In genomic region chr14:93954900-93955891, GRCh38 we compare ENCODE assay signal across 8 cellular contexts. TPM values are rescaled to one million over a fixed set of nuclear protein-coding genes. Genes with fewer than 3 reads are reported as not detected.
DNase-seq lines count a peak whose midpoint lies in the region; ATAC-seq and TF ChIP-seq lines count a peak whose summit lies in the region.

No MANE protein-coding gene starts in this region.

- H3K4me3 Mint-ChIP-seq in activated CD4-positive, alpha-beta memory T cell treated with anti-CD3 and anti-CD28 coated beads, Interleukin-2, amount 10 ng/mL, durations not matched to agents 7 days and 5 days, result peak overlapping the region; percentile 91
- H3K4me3 Mint-ChIP-seq in Calu3 (ENCODE audit: low read depth, unreplicated experiment), result no peak overlapping the region

- DNase-seq in NK-92 treated with Interleukin-12 subunit alpha and Interleukin-12 subunit beta, amount 100 ng/mL, for 24 hours (lab: John Stamatoyannopoulos, UW), result peak; percentile 83
- DNase-seq in NK-92 (lab: John Stamatoyannopoulos, UW; ENCODE audit: unreplicated experiment) (no peak), mucosa of descending colon (peak; percentile 44 to 72 (median 46)), Calu3 (no peak), ACHN (no peak)
- DNase-seq in activated CD4-positive, alpha-beta memory T cell treated with anti-CD3 and anti-CD28 coated beads, Interleukin-2, amount 10 ng/mL, durations not matched to agents 7 days and 5 days, result peak; percentile 78

- peaks cover 99% of the 10 kb centered on the region for H3K4me1 Mint-ChIP-seq in activated CD4-positive, alpha-beta memory T cell treated with anti-CD3 and anti-CD28 coated beads, Interleukin-2, amount 10 ng/mL, durations not matched to agents 7 days and 5 days
- peaks cover 40% of the 10 kb centered on the region for H3K4me1 Mint-ChIP-seq in Calu3 (ENCODE audit: low read depth, unreplicated experiment)

- TF ChIP-seq CTCF in mucosa of descending colon (IDR thresholded peaks at IDR 0.05) (no peak), Calu3 (IDR thresholded peaks at IDR 0.05; ENCODE audit: unreplicated experiment) (no peak)

- in situ Hi-C loops in ACHN (cut with HindIII; ENCODE audit: low pct_ligation_motif_present, low pct_unique_long_range_greater_than_20kb, low sequenced_read_pairs), result no loop called here

- no TSS peak for BruUV-seq in Calu3 (replicated peaks; lab: Mats Ljungman, UMichigan)

- H3K27ac Mint-ChIP-seq in activated CD4-positive, alpha-beta memory T cell treated with anti-CD3 and anti-CD28 coated beads, Interleukin-2, amount 10 ng/mL, durations not matched to agents 7 days and 5 days, result peak overlapping the region; percentile 99
- H3K27ac Mint-ChIP-seq in Calu3 (ENCODE audit: unreplicated experiment), result no peak overlapping the region

- POLR2A ChIA-PET in activated CD4-positive, alpha-beta memory T cell treated with anti-CD3 and anti-CD28 coated beads, Interleukin-2, amount 10 ng/mL, durations not matched to agents 7 days and 5 days (lab: Charles Lee), result interaction anchor here (0.6 to 12.1 kb wide), 15 partner anchors 8 to 219 kb away, joined by 3 to 616 read pairs (median 6); partner anchors contain the start of genes ASB2, CCDC197, DDX24 and IFI27L1

- intact Hi-C loops in mucosa of descending colon (cut with DNase I, micrococcal nuclease), result no loop called here
- intact Hi-C loops in Calu3 (cut with micrococcal nuclease; ENCODE audit: unreplicated experiment), result no loop called here

- peak; percentile 25 for ATAC-seq in HG03280 (IDR thresholded peaks at IDR 0.05; ENCODE audit: unreplicated experiment)
- ATAC-seq in mucosa of descending colon, result peak; percentile 59
- ATAC-seq in GM18520 (IDR thresholded peaks at IDR 0.05; ENCODE audit: unreplicated experiment), result no peak

- H3K9me3 ChIP-seq in mucosa of descending colon, result no peaks in the 10 kb centered on the region

- H3K9me3 Mint-ChIP-seq in activated CD4-positive, alpha-beta memory T cell treated with anti-CD3 and anti-CD28 coated beads, Interleukin-2, amount 10 ng/mL, durations not matched to agents 7 days and 5 days, result no peaks in the 10 kb centered on the region
- H3K9me3 Mint-ChIP-seq in Calu3 (ENCODE audit: low read depth, unreplicated experiment), result no peaks in the 10 kb centered on the region

- no peaks in the 10 kb centered on the region for H3K27me3 Mint-ChIP-seq in activated CD4-positive, alpha-beta memory T cell treated with anti-CD3 and anti-CD28 coated beads, Interleukin-2, amount 10 ng/mL, durations not matched to agents 7 days and 5 days
- H3K27me3 Mint-ChIP-seq in Calu3 (ENCODE audit: unreplicated experiment), result no peaks in the 10 kb centered on the region

- H3K4me1 ChIP-seq in mucosa of descending colon (ENCODE audit: low read depth), result peaks cover 14% of the 10 kb centered on the region

- H3K36me3 Mint-ChIP-seq in activated CD4-positive, alpha-beta memory T cell treated with anti-CD3 and anti-CD28 coated beads, Interleukin-2, amount 10 ng/mL, durations not matched to agents 7 days and 5 days (ENCODE audit: low read depth), result peaks cover 64% of the 10 kb centered on the region
- peaks cover 13% of the 10 kb centered on the region for H3K36me3 Mint-ChIP-seq in Calu3 (ENCODE audit: insufficient read depth, unreplicated experiment)

- CTCF ChIA-PET in activated CD4-positive, alpha-beta memory T cell treated with anti-CD3 and anti-CD28 coated beads, Interleukin-2, amount 10 ng/mL, durations not matched to agents 7 days and 5 days (lab: Charles Lee), result interaction anchor here (1.1 to 13.3 kb wide), 8 partner anchors 12 to 46 kb away, joined by 3 to 156 read pairs (median 6); partner anchors contain the start of gene CCDC197
- CTCF ChIA-PET in Calu3 (lab: Charles Lee), result no interaction called here

- H3K36me3 ChIP-seq in mucosa of descending colon (ENCODE audit: low read depth), result no peaks in the 10 kb centered on the region

- H3K4me3 ChIP-seq in mucosa of descending colon, result no peak overlapping the region

RNA-seq across cellular contexts. Expression of gene ASB2, which starts 21.2 kb away (rescaled TPM):
- 10 to 100 TPM; 93.9 to 99.3 TPM for total RNA-seq in activated CD4-positive, alpha-beta memory T cell treated with anti-CD3 and anti-CD28 coated beads, Interleukin-2, amount 10 ng/mL, durations not matched to agents 7 days and 5 days
- 10 to 100 TPM in 1 of 3 donors, 1 to 10 TPM in 2; 5.2 to 89.1 (median 8.8) TPM for total RNA-seq in mucosa of descending colon
- total RNA-seq in Calu3 (2022), result 0.17 and 0.19 TPM in 2 replicates

RNA-seq across cellular contexts. Expression of gene FAM181A, which starts 28.1 kb away (rescaled TPM):
- not detected for total RNA-seq in activated CD4-positive, alpha-beta memory T cell treated with anti-CD3 and anti-CD28 coated beads, Interleukin-2, amount 10 ng/mL, durations not matched to agents 7 days and 5 days
- not detected for total RNA-seq in mucosa of descending colon
- total RNA-seq in Calu3 (2022), result not detected in 2 replicates

RNA-seq across cellular contexts. Expression of gene CCDC197, which starts 41.9 kb away (rescaled TPM):
- total RNA-seq in activated CD4-positive, alpha-beta memory T cell treated with anti-CD3 and anti-CD28 coated beads, Interleukin-2, amount 10 ng/mL, durations not matched to agents 7 days and 5 days, result under 1 TPM in 1 of 2 experiments, not detected in 1; 0.45 TPM
- total RNA-seq in mucosa of descending colon, result not detected
- not detected in 2 replicates for total RNA-seq in Calu3 (2022)

Comparison
In these comparisons a context has a peak if more than half of its experiments do, and no peak if none do; other contexts are left out.
1. DNase-seq: peak in NK-92 treated with Interleukin-12 subunit alpha and Interleukin-12 subunit beta, amount 100 ng/mL, for 24 hours (single experiment), activated CD4-positive, alpha-beta memory T cell treated with anti-CD3 and anti-CD28 coated beads, Interleukin-2, amount 10 ng/mL, durations not matched to agents 7 days and 5 days (single experiment) and mucosa of descending colon (3 of 3); none in NK-92 (single experiment), Calu3 (single experiment) and ACHN (single experiment).